Comparison of ENCODE assay signal across 27 cellular contexts in genomic region chr4:74822603-74823002, GRCh38. TPM values are rescaled to one million over a fixed set of nuclear protein-coding genes. Genes with fewer than 3 reads are reported as not detected.
"Had no signal": no experiment of that assay in that cellular context is flagged by ENCODE, and none has a peak within 500 bp of the region (broad histone marks: within the 10 kb centered on the region; RNA-seq: fewer than 3 reads in every experiment).

No MANE protein-coding gene starts in this region.

- H3K27me3 ChIP-seq: Peyer's patch, SJSA1 had no signal

- DNase-seq: IMR-90; Kasumi-1; KG1; MV-4-11; NCI-H1048; NCI-H1105; NCI-H1417; NCI-H146; NCI-H1694 treated with DMSO at 0.1 percent for 48 hours; NCI-H1930; NCI-H2081; NCI-H2107; NCI-H2171 treated with DMSO at 0.1 percent for 48 hours; NCI-H345; NCI-H446 treated with DMSO at 0.1 percent for 48 hours; NCI-H524 treated with DMSO at 0.1 percent for 48 hours; NCI-H69; NCI-H774; NK-92 treated with Interleukin-12 subunit alpha and Interleukin-12 subunit beta, amount 100 ng/mL, for 24 hours; OCI-M1; PC-9; Peyer's patch; SIG-M5 had no signal

- H3K9me3 ChIP-seq: Peyer's patch, SJSA1 had no signal

- H3K4me1 ChIP-seq: Peyer's patch, SJSA1 had no signal

- H3K4me3 ChIP-seq: PC-9, Peyer's patch, SJSA1, SK-N-MC had no signal

- H3K27ac ChIP-seq: PC-9, Peyer's patch, SJSA1, SK-N-MC had no signal

- H2AFZ ChIP-seq: PC-9 had no signal

- H3K36me3 ChIP-seq: Peyer's patch, SJSA1 had no signal

- H3K4me2 ChIP-seq: PC-9 had no signal

RNA-seq across cellular contexts. Expression of gene BTC, which starts 28.3 kb away (rescaled TPM):
- total RNA-seq: HepG2; IMR-90; SJSA1; T-helper 1 cell treated with Interleukin-12 subunit alpha and Interleukin-12 subunit beta and Interleukin-4 antibody, amounts not matched to agents 30 ng/mL and 1 ng/mL, for 36 hours had no signal
